Comparison of ENCODE assay signal across 19 cellular contexts in the genomic region with DNA sequence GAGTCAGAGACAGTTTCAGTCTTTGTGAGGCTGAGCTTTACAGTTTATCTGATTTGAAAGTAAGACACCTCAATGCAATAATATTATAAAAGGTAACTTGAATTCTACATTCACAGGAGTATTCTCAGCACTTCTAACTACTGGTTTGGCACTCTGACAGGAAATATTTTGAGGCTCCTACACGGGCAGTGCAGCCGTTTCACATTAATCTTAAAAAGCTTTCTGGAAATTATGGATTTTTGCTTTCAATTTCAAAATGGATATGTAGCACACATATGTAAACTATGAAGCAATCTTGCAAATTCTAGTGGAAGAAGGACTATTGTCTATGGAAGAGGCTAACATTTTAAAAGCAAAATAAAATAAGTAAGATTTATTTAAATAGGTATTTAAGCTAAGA.
DNase-seq lines count a peak whose midpoint lies in the region; ATAC-seq and TF ChIP-seq lines count a peak whose summit lies in the region.
"Had no signal": no experiment of that assay in that cellular context is flagged by ENCODE, and none has a peak within 500 bp of the region (broad histone marks: within the 10 kb centered on the region; RNA-seq: fewer than 3 reads in every experiment).

No MANE protein-coding gene starts in this region.

- H3K4me3 ChIP-seq in mammary epithelial cell (replicated peaks in 1 of 3; ENCODE audit: insufficient read depth in 1 of 3, low read depth in 2 of 3, low read length in 3 of 3), result no peak overlapping the region
- H3K4me3 ChIP-seq in CD8-positive, alpha-beta T cell (ENCODE audit: low read depth, low read length), result no peak overlapping the region
- H3K4me3 ChIP-seq: body of pancreas, lower lobe of right lung, vagina had no signal

- CTCF ChIA-PET in mammary epithelial cell (lab: Charles Lee; ENCODE audit: low non-redundant PET), result no interaction called here
- CTCF ChIA-PET in CD8-positive, alpha-beta T cell (lab: Charles Lee), result no interaction called here

- intact Hi-C loops in mammary epithelial cell (cut with micrococcal nuclease), result no loop called here
- intact Hi-C loops in CD8-positive, alpha-beta T cell (cut with DNase I, micrococcal nuclease), result no loop called here

- H3K27ac ChIP-seq in mammary epithelial cell (ENCODE audit: insufficient read depth, low read depth, low read length), result no peak overlapping the region
- H3K27ac ChIP-seq in CD8-positive, alpha-beta T cell (ENCODE audit: low read depth, low read length), result no peak overlapping the region
- H3K27ac ChIP-seq: body of pancreas, foreskin keratinocyte, lower lobe of right lung, vagina had no signal

- H3K9me3 ChIP-seq in mammary epithelial cell (replicated peaks; ENCODE audit: insufficient read depth, low read length), result no peaks in the 10 kb centered on the region
- H3K9me3 ChIP-seq in CD8-positive, alpha-beta T cell (ENCODE audit: low read length), result no peaks in the 10 kb centered on the region
- H3K9me3 ChIP-seq: body of pancreas, lower lobe of right lung, vagina had no signal

- H3K27me3 Mint-ChIP-seq in CD8-positive, alpha-beta T cell (ENCODE audit: low read depth), result no peaks in the 10 kb centered on the region

- in situ Hi-C loops in mammary epithelial cell (cut with MboI; ENCODE audit: low sequenced_read_pairs in 2 of 2), result no loop called here

- peaks cover 4% of the 10 kb centered on the region for H3K4me1 ChIP-seq in mammary epithelial cell (ENCODE audit: insufficient read depth, low read length)
- no peaks in the 10 kb centered on the region for H3K4me1 ChIP-seq in CD8-positive, alpha-beta T cell (ENCODE audit: insufficient read depth, low read length)
- H3K4me1 ChIP-seq: body of pancreas, lower lobe of right lung, vagina had no signal

- H4K20me1 ChIP-seq in mammary epithelial cell (ENCODE audit: insufficient read depth, low read length), result no peaks in the 10 kb centered on the region

- no peaks in the 10 kb centered on the region for H3K9me3 Mint-ChIP-seq in CD8-positive, alpha-beta T cell

- peak; percentile 39 for DNase-seq in EL
- peak; percentile 20 for DNase-seq in NCI-H226
- DNase-seq in mammary epithelial cell, result no peak
- peak; percentile 32 for DNase-seq in myocyte (ENCODE audit: low read depth)
- DNase-seq in dedifferentiated amniotic fluid mesenchymal stem cell (ENCODE audit: extremely low spot score), result no peak
- no peak for DNase-seq in CD8-positive, alpha-beta T cell
- no peak for DNase-seq in NOMO-1 (lab: John Stamatoyannopoulos, UW; ENCODE audit: unreplicated experiment in 2 of 2)
- DNase-seq: activated CD8-positive, alpha-beta memory T cell treated with anti-CD3 and anti-CD28 coated beads for 24 hours; activated gamma-delta T cell; body of pancreas; DMS53; foreskin keratinocyte; lower lobe of right lung; NCI-H187; NCI-H510A; PC-3; stimulated activated CD4-positive, alpha-beta T cell treated with anti-CD3 and anti-CD28 coated beads, Interleukin-15, amount 100 ng/mL, for 24 hours had no signal

- dilution Hi-C loops in mammary epithelial cell (cut with HindIII; ENCODE audit: low sequenced_read_pairs), result no loop called here

- no peaks in the 10 kb centered on the region for H3K79me2 ChIP-seq in mammary epithelial cell (ENCODE audit: insufficient read depth, low read length)

- H2AFZ ChIP-seq in mammary epithelial cell (ENCODE audit: low read depth, low read length), result peak overlapping the region; percentile 6

- H3K4me2 ChIP-seq in mammary epithelial cell (ENCODE audit: insufficient read depth, low read depth, low read length), result peak overlapping the region; percentile 2

- H3K9ac ChIP-seq in mammary epithelial cell (ENCODE audit: insufficient read depth, low read length), result no peak overlapping the region

- POLR2A ChIA-PET in CD8-positive, alpha-beta T cell (lab: Charles Lee), result no interaction called here

- peaks cover 6% of the 10 kb centered on the region for H3K4me1 Mint-ChIP-seq in CD8-positive, alpha-beta T cell (ENCODE audit: low read depth)

- no TSS peak for BruUV-seq in mammary epithelial cell (replicated peaks; lab: Mats Ljungman, UMichigan)

- no peak overlapping the region for H3K4me3 Mint-ChIP-seq in CD8-positive, alpha-beta T cell

- no peak for TF ChIP-seq CTCF in mammary epithelial cell (conservative IDR thresholded peaks at IDR 0.05 in 1 of 2, IDR thresholded peaks at IDR 0.05 in 1 of 2; ENCODE audit: extremely low read depth in 1 of 2, insufficient read depth in 1 of 2, low read depth in 1 of 2, low read length in 2 of 2)
- no peak for TF ChIP-seq CTCF in CD8-positive, alpha-beta T cell (IDR thresholded peaks at IDR 0.05)

- no peaks in the 10 kb centered on the region for H3K27me3 ChIP-seq in mammary epithelial cell (ENCODE audit: insufficient read depth, low read length)
- H3K27me3 ChIP-seq in CD8-positive, alpha-beta T cell (ENCODE audit: insufficient read depth, low read length), result no peaks in the 10 kb centered on the region
- H3K27me3 ChIP-seq: body of pancreas, foreskin keratinocyte, vagina had no signal

- 33% methylated on average over 2 of the region's 2 CpGs for WGBS in mammary epithelial cell (ENCODE audit: low coverage, missing lambda C conversion rate)

- ATAC-seq in CD8-positive, alpha-beta T cell, result no peak
- ATAC-seq in HG03159 (IDR thresholded peaks at IDR 0.05; ENCODE audit: unreplicated experiment), result no peak
- ATAC-seq: body of pancreas, lower lobe of right lung, PC-3 had no signal

- no peaks in the 10 kb centered on the region for H3K36me3 ChIP-seq in mammary epithelial cell (ENCODE audit: insufficient read depth, low read length)
- H3K36me3 ChIP-seq in CD8-positive, alpha-beta T cell (ENCODE audit: insufficient read depth, low read length), result no peaks in the 10 kb centered on the region
- H3K36me3 ChIP-seq: lower lobe of right lung, vagina had no signal

- no peaks in the 10 kb centered on the region for H3K36me3 Mint-ChIP-seq in CD8-positive, alpha-beta T cell

- no peak overlapping the region for H3K27ac Mint-ChIP-seq in CD8-positive, alpha-beta T cell

Comparison
In these comparisons a context has a peak if more than half of its experiments do, and no peak if none do; other contexts are left out.
1. DNase-seq: peak in EL (single experiment), NCI-H226 (single experiment) and myocyte (single experiment); none in mammary epithelial cell (single experiment), dedifferentiated amniotic fluid mesenchymal stem cell (single experiment), CD8-positive, alpha-beta T cell (0 of 7) and NOMO-1 (0 of 2).